ENCODE assay signal across 22 cellular contexts in genomic region chr7:149455175-149455950, GRCh38. TPM values are rescaled to one million over a fixed set of nuclear protein-coding genes. Genes with fewer than 3 reads are reported as not detected.
DNase-seq lines count a peak whose midpoint lies in the region; ATAC-seq and TF ChIP-seq lines count a peak whose summit lies in the region.
"Had no signal": no experiment of that assay in that cellular context is flagged by ENCODE, and none has a peak within 500 bp of the region (broad histone marks: within the 10 kb centered on the region; RNA-seq: fewer than 3 reads in every experiment).

No MANE protein-coding gene starts in this region.

- H3K36me3 ChIP-seq in colonic mucosa (no peaks in the 10 kb centered on the region), gastroesophageal sphincter (peaks cover 3 to 66% of the 10 kb centered on the region in 2 donors), upper lobe of left lung (peaks cover 13 to 56% (median 38%) of the 10 kb centered on the region in 4 donors)

- H3K9me3 ChIP-seq in T-helper 17 cell (ENCODE audit: control insufficient read depth, low read length, poor library complexity, severe bottlenecking) (no peaks in the 10 kb centered on the region), colonic mucosa (no peaks in the 10 kb centered on the region), gastroesophageal sphincter (no peaks in the 10 kb centered on the region), upper lobe of left lung (no peaks in the 10 kb centered on the region)
- H3K9me3 ChIP-seq: BLaER1, SJSA1 had no signal

- intact Hi-C loops in colonic mucosa (cut with DNase I) = no loop called here

- no peaks in the 10 kb centered on the region for H3K9me3 Mint-ChIP-seq in osteocyte (ENCODE audit: unreplicated experiment)
- H3K9me3 Mint-ChIP-seq: CD4-positive, CD25-positive, alpha-beta regulatory T cell; GM23338; H9 had no signal

- H3K27ac ChIP-seq in colonic mucosa = no peak overlapping the region
- H3K27ac ChIP-seq in gastroesophageal sphincter = no peak overlapping the region
- no peak overlapping the region for H3K27ac ChIP-seq in upper lobe of left lung
- H3K27ac ChIP-seq: BLaER1, KMS-11, SJSA1 had no signal

- H3K36me3 Mint-ChIP-seq in T-helper 17 cell (ENCODE audit: low read depth) = peaks cover 9% of the 10 kb centered on the region
- H3K36me3 Mint-ChIP-seq in osteocyte (ENCODE audit: unreplicated experiment) = peaks cover 32% of the 10 kb centered on the region

- WGBS in gastroesophageal sphincter (ENCODE audit: low coverage in 1 of 2), 2 donors = 82% methylated on average over 6 to 13 of the region's 24 CpGs
- whole genome bisulfite sequencing in upper lobe of left lung, 2 donors = 91 to 92% methylated on average over 24 of the region's 24 CpGs

- H3K4me1 ChIP-seq in colonic mucosa (no peaks in the 10 kb centered on the region), gastroesophageal sphincter (peaks cover 0 to 27% (median 9%) of the 10 kb centered on the region in 3 donors), upper lobe of left lung (peaks cover 13 to 24% (median 14%) of the 10 kb centered on the region in 4 donors)

- TF ChIP-seq EP300 in gastroesophageal sphincter (IDR thresholded peaks at IDR 0.05) = no peak
- TF ChIP-seq EP300 in upper lobe of left lung (IDR thresholded peaks at IDR 0.05) = no peak

- TF ChIP-seq POLR2A in gastroesophageal sphincter (IDR thresholded peaks at IDR 0.05) (no peak), upper lobe of left lung (IDR thresholded peaks at IDR 0.05) (no peak)

- DNase-seq in activated CD8-positive, alpha-beta memory T cell treated with anti-CD3 and anti-CD28 coated beads for 24 hours = peak; percentile 33
- no peak for DNase-seq in activated CD8-positive, alpha-beta memory T cell treated with anti-CD3 and anti-CD28 coated beads, Interleukin-2, amount 50 U/mL, for 48 hours
- DNase-seq in T-helper 17 cell (no peak), colonic mucosa (peak; percentile 10), osteocyte (ENCODE audit: extremely low spot score, unreplicated experiment) (peak; percentile 79), kidney glomerular epithelial cell (lab: John Stamatoyannopoulos, UW) (no peak), upper lobe of left lung (no peak)
- DNase-seq: CD4-positive, CD25-positive, alpha-beta regulatory T cell; H9; IMR-90; MM.1S; NCI-H2029; NCI-H446; NCI-H526; NCI-H82; NK-92 treated with Interleukin-12 subunit alpha and Interleukin-12 subunit beta, amount 100 ng/mL, for 24 hours; PC-3 had no signal

- ATAC-seq in T-helper 17 cell = no peak
- ATAC-seq in gastroesophageal sphincter = no peak
- no peak for ATAC-seq in upper lobe of left lung (ENCODE audit: low FRiP score in 2 of 2)
- ATAC-seq: GM23338, PC-3 had no signal

- no peak overlapping the region for H3K4me3 ChIP-seq in colonic mucosa
- no peak overlapping the region for H3K4me3 ChIP-seq in gastroesophageal sphincter
- no peak overlapping the region for H3K4me3 ChIP-seq in upper lobe of left lung
- H3K4me3 ChIP-seq: BLaER1, GM23338, SJSA1 had no signal

- H3K27me3 Mint-ChIP-seq in T-helper 17 cell (no peaks in the 10 kb centered on the region), osteocyte (ENCODE audit: unreplicated experiment) (no peaks in the 10 kb centered on the region)

- H3K27me3 ChIP-seq in colonic mucosa = no peaks in the 10 kb centered on the region
- H3K27me3 ChIP-seq in gastroesophageal sphincter = no peaks in the 10 kb centered on the region
- no peaks in the 10 kb centered on the region for H3K27me3 ChIP-seq in upper lobe of left lung
- H3K27me3 ChIP-seq: BLaER1, SJSA1 had no signal

- H3K4me1 Mint-ChIP-seq in T-helper 17 cell = peaks cover 23% of the 10 kb centered on the region
- H3K4me1 Mint-ChIP-seq in osteocyte (ENCODE audit: unreplicated experiment) = peaks cover 11% of the 10 kb centered on the region

- TF ChIP-seq CTCF in colonic mucosa (IDR thresholded peaks at IDR 0.05) (no peak), osteocyte (IDR thresholded peaks at IDR 0.05) (no peak), gastroesophageal sphincter (IDR thresholded peaks at IDR 0.05) (no peak), upper lobe of left lung (IDR thresholded peaks at IDR 0.05) (no peak)

- H3K9ac ChIP-seq in colonic mucosa (ENCODE audit: low read depth in 2 of 2, low read length in 2 of 2) = no peak overlapping the region
- H3K9ac ChIP-seq: BLaER1, KMS-11 had no signal

- peak overlapping the region; percentile 84 for H3K27ac Mint-ChIP-seq in T-helper 17 cell
- H3K27ac Mint-ChIP-seq in osteocyte (ENCODE audit: unreplicated experiment) = no peak overlapping the region
- H3K27ac Mint-ChIP-seq: GM23338, H9 had no signal

- no peak overlapping the region for H3K4me3 Mint-ChIP-seq in T-helper 17 cell
- no peak overlapping the region for H3K4me3 Mint-ChIP-seq in osteocyte (ENCODE audit: unreplicated experiment)
- H3K4me3 Mint-ChIP-seq: GM23338, H9 had no signal

RNA-seq across cellular contexts. Expression of gene ZNF777, which starts 5.5 kb away (rescaled TPM):
- 10 to 100 TPM; 12.7 to 16.5 TPM for total RNA-seq in T-helper 17 cell
- total RNA-seq in colonic mucosa = 10 to 100 TPM in 1 of 2 donors, 1 to 10 TPM in 1; 9.5 to 13.1 TPM
- total RNA-seq in osteocyte = 16.3 and 17.1 TPM in 2 replicates
- 10 to 100 TPM in 1 of 4 donors, 1 to 10 TPM in 3; 6.1 to 16.1 (median 9.9) TPM for total RNA-seq in gastroesophageal sphincter
- 10 to 100 TPM in 4 of 6 donors, 1 to 10 TPM in 2; 9.3 to 16.0 (median 10.8) TPM for total RNA-seq in upper lobe of left lung

RNA-seq across cellular contexts. Expression of gene ZNF746, which starts 42.2 kb away (rescaled TPM):
- total RNA-seq in T-helper 17 cell = 10 to 100 TPM; 28.1 to 29.2 TPM
- 10 to 100 TPM; 12.2 to 14.5 TPM for total RNA-seq in colonic mucosa
- total RNA-seq in osteocyte = 19.1 and 20.5 TPM in 2 replicates
- total RNA-seq in gastroesophageal sphincter = 10 to 100 TPM; 17.2 to 26.4 (median 22.6) TPM
- 10 to 100 TPM; 19.4 to 54.5 (median 25.2) TPM for total RNA-seq in upper lobe of left lung

Comparison
In these comparisons a context has a peak if more than half of its experiments do, and no peak if none do; other contexts are left out.
1. DNase-seq: peak in activated CD8-positive, alpha-beta memory T cell treated with anti-CD3 and anti-CD28 coated beads for 24 hours (single experiment), colonic mucosa (single experiment) and osteocyte (single experiment); none in activated CD8-positive, alpha-beta memory T cell treated with anti-CD3 and anti-CD28 coated beads, Interleukin-2, amount 50 U/mL, for 48 hours (single experiment), T-helper 17 cell (0 of 3), kidney glomerular epithelial cell (single experiment) and upper lobe of left lung (0 of 2).